ENCODE assay signal across 9 cellular contexts in genomic region chr4:147780137-147780777, GRCh38. TPM values are rescaled to one million over a fixed set of nuclear protein-coding genes. Genes with fewer than 3 reads are reported as not detected.
DNase-seq lines count a peak whose midpoint lies in the region; ATAC-seq, FAIRE-seq and TF ChIP-seq lines count a peak whose summit lies in the region.
"Had no signal": no experiment of that assay in that cellular context is flagged by ENCODE, and none has a peak within 500 bp of the region (broad histone marks: within the 10 kb centered on the region; RNA-seq: fewer than 3 reads in every experiment).

No MANE protein-coding gene starts in this region.

- H3K9me3 Mint-ChIP-seq in activated CD4-positive, alpha-beta T cell treated with anti-CD3 and anti-CD28 coated beads, Interleukin-2, amount 10 ng/mL, durations not matched to agents 24 days and 14 days: no peaks in the 10 kb centered on the region
- H3K9me3 Mint-ChIP-seq: H9 had no signal

- no peaks in the 10 kb centered on the region for H3K27me3 ChIP-seq in spleen (replicated peaks in 1 of 7)

- H3K4me3 ChIP-seq in spleen: peak overlapping the region in 1 of 8 donors; percentile 22

- intact Hi-C loops in left colon (cut with DNase I, micrococcal nuclease) (no loop called here), head of caudate nucleus (cut with DNase I) (no loop called here), spleen (cut with DNase I; ENCODE audit: low total_unique reads) (no loop called here)
- intact Hi-C loops in activated CD4-positive, alpha-beta T cell treated with anti-CD3 and anti-CD28 coated beads, Interleukin-2, amount 10 ng/mL, durations not matched to agents 24 days and 14 days (cut with micrococcal nuclease): loop anchor here (2.0 kb wide), 1 partner anchor 15 kb away; no protein-coding TSS in a partner anchor

- peak overlapping the region in 1 of 8 donors; percentile 26 for H3K27ac ChIP-seq in spleen

- no peaks in the 10 kb centered on the region for H3K36me3 ChIP-seq in spleen

- peaks cover 25% of the 10 kb centered on the region for H3K4me1 Mint-ChIP-seq in activated CD4-positive, alpha-beta T cell treated with anti-CD3 and anti-CD28 coated beads, Interleukin-2, amount 10 ng/mL, durations not matched to agents 24 days and 14 days

- FAIRE-seq in GM12891 (lab: Jason Lieb, UNC): peak; percentile 97

- DNase-seq in GM12891 (ENCODE audit: insufficient read length, low spot score) (no peak), left colon (peak; percentile 31 to 32), DMS 273 treated with DMSO at 0.1 percent for 48 hours (lab: John Stamatoyannopoulos, UW) (no peak), head of caudate nucleus (no peak), spleen (no peak)
- DNase-seq in activated CD4-positive, alpha-beta T cell treated with anti-CD3 and anti-CD28 coated beads, Interleukin-2, amount 10 ng/mL, durations not matched to agents 24 days and 14 days: no peak
- DNase-seq: H9 had no signal

- peaks cover 0 to 34% (median 15%) of the 10 kb centered on the region in 6 donors for H3K4me1 ChIP-seq in spleen

- TF ChIP-seq CTCF in spleen (IDR thresholded peaks at IDR 0.05 in 8 of 11, conservative IDR thresholded peaks at IDR 0.05 in 3 of 11): no peak

- no peak overlapping the region for H3K27ac Mint-ChIP-seq in activated CD4-positive, alpha-beta T cell treated with anti-CD3 and anti-CD28 coated beads, Interleukin-2, amount 10 ng/mL, durations not matched to agents 24 days and 14 days

- no peaks in the 10 kb centered on the region for H3K9me3 ChIP-seq in spleen

- H3K27me3 Mint-ChIP-seq in activated CD4-positive, alpha-beta T cell treated with anti-CD3 and anti-CD28 coated beads, Interleukin-2, amount 10 ng/mL, durations not matched to agents 24 days and 14 days: peaks cover 3% of the 10 kb centered on the region

- H3K36me3 Mint-ChIP-seq in activated CD4-positive, alpha-beta T cell treated with anti-CD3 and anti-CD28 coated beads, Interleukin-2, amount 10 ng/mL, durations not matched to agents 24 days and 14 days (ENCODE audit: low read depth): no peaks in the 10 kb centered on the region

- TF ChIP-seq POLR2A in GM12891 (IDR thresholded peaks at IDR 0.05; ENCODE audit: low read depth, low read length) (no peak), spleen (IDR thresholded peaks at IDR 0.05) (no peak)

- WGBS in spleen, 5 donors: 26 to 43% (median 37%) methylated on average over 7 of the region's 7 CpGs

- no peak overlapping the region for H3K4me3 Mint-ChIP-seq in activated CD4-positive, alpha-beta T cell treated with anti-CD3 and anti-CD28 coated beads, Interleukin-2, amount 10 ng/mL, durations not matched to agents 24 days and 14 days
- H3K4me3 Mint-ChIP-seq: H9 had no signal

- ATAC-seq in GM21381 (IDR thresholded peaks at IDR 0.05; ENCODE audit: unreplicated experiment) (peak; percentile 69), HG03520 (IDR thresholded peaks at IDR 0.05; ENCODE audit: unreplicated experiment) (peak; percentile 48), left colon (peak; percentile 39)

TF ChIP-seq in GM12891, 5 proteins besides CTCF, POLR2A, EP300 and RAD21:
- TF ChIP-seq POU2F2 (IDR thresholded peaks at IDR 0.05; ENCODE audit: low read depth, low read length) (peak; percentile 76; the same call in 1 of the 2 replicates), SPI1 (IDR thresholded peaks at IDR 0.05; ENCODE audit: low read depth, low read length) (peak; percentile 99), PAX5 (IDR thresholded peaks at IDR 0.05; ENCODE audit: insufficient read depth, low read length, severe bottlenecking) (no peak)

RNA-seq across cellular contexts. Expression of gene ARHGAP10, which starts 48.4 kb away (rescaled TPM):
- 13.3 TPM for polyA plus RNA-seq in GM12891 (2012; ENCODE audit: low read depth, missing spikeins)
- total RNA-seq in left colon (10 to 100 TPM in 1 of 2 donors, 1 to 10 TPM in 1; 3.7 to 14.5 TPM), spleen (10 to 100 TPM in 6 of 7 donors, 1 to 10 TPM in 1; 5.8 to 35.5 (median 18.0) TPM)
- total RNA-seq in activated CD4-positive, alpha-beta T cell treated with anti-CD3 and anti-CD28 coated beads, Interleukin-2, amount 10 ng/mL, durations not matched to agents 24 days and 14 days: 7.4 and 8.3 TPM in 2 replicates
- polyA plus RNA-seq in spleen: 1 to 10 TPM; 4.0 to 7.2 (median 4.8) TPM

Comparison
In these comparisons a context has a peak if more than half of its experiments do, and no peak if none do; other contexts are left out.
1. DNase-seq: peak in left colon (2 of 2); none in GM12891 (single experiment), activated CD4-positive, alpha-beta T cell treated with anti-CD3 and anti-CD28 coated beads, Interleukin-2, amount 10 ng/mL, durations not matched to agents 24 days and 14 days (single experiment), DMS 273 treated with DMSO at 0.1 percent for 48 hours (single experiment), head of caudate nucleus (0 of 42) and spleen (single experiment).
2. Peak in every context shown above with its lines, with median percentiles within 50 percentile points of each other: ATAC-seq.